11 cellular contexts compared by ENCODE assay signal in genomic region chr3:127161973-127162579, GRCh38. TPM values are rescaled to one million over a fixed set of nuclear protein-coding genes. Genes with fewer than 3 reads are reported as not detected.
"Had no signal": no experiment of that assay in that cellular context is flagged by ENCODE, and none has a peak within 500 bp of the region (broad histone marks: within the 10 kb centered on the region; RNA-seq: fewer than 3 reads in every experiment).

No MANE protein-coding gene starts in this region.

- H2AFZ ChIP-seq: GM23248 had no signal

- FAIRE-seq: H54, K562 had no signal

- H3K9ac ChIP-seq: GM23248 had no signal

- H3K27ac ChIP-seq: GM23248, HL-60 had no signal

- H3K4me3 ChIP-seq: GM23248, K562 had no signal

- DNase-seq: GM23248, GOT3, HCEC 1CT, HFFc6, IMR-90, KG1 had no signal

RNA-seq across cellular contexts. Expression of gene PRR23E, which starts 30.9 kb away (rescaled TPM):
- total RNA-seq: GM23248, H9, HFFc6, HT1080, IMR-90, K562 had no signal
- polyA plus RNA-seq: GM23248, IMR-90, K562 had no signal
